10 cellular contexts compared by ENCODE assay signal in the genomic region with DNA sequence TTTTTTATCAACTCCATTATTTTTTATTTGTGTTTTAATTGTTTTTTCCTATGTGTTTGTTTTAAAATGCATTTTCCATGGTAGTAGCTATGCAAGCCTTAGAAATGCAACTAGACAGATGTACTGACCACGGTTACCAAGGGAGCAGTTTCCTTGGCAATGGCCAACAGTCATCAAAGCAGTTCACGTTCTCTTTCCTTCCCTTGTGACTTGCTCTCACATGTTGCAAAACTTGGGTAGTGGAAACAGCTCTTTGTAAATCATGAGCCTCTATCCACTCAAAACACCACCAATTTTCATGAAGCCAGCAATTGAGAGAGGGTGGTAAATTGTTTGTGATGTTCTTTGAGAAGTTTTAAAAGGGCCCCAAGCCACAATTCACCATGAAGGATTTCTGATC.
A peak's percentile ranks its signal among the peaks of the same experiment; 100 is the strongest.
DNase-seq lines count a peak whose midpoint lies in the region; ATAC-seq and TF ChIP-seq lines count a peak whose summit lies in the region.
"Had no signal": no experiment of that assay in that cellular context is flagged by ENCODE, and none has a peak within 500 bp of the region (broad histone marks: within the 10 kb centered on the region; RNA-seq: fewer than 3 reads in every experiment).

No MANE protein-coding gene starts in this region.

- H3K36me3 ChIP-seq in left ventricle myocardium inferior: no peaks in the 10 kb centered on the region

- H3K27me3 ChIP-seq in left ventricle myocardium inferior (ENCODE audit: low read depth): no peaks in the 10 kb centered on the region
- no peaks in the 10 kb centered on the region for H3K27me3 ChIP-seq in right cardiac atrium (ENCODE audit: control insufficient read depth, insufficient read depth)

- no peak for TF ChIP-seq CTCF in left ventricle myocardium inferior (IDR thresholded peaks at IDR 0.05; ENCODE audit: borderline replicate concordance)

- H3K4me1 ChIP-seq in left ventricle myocardium inferior (no peaks in the 10 kb centered on the region), right cardiac atrium (ENCODE audit: control insufficient read depth, insufficient read depth, low read length) (no peaks in the 10 kb centered on the region)

- no peak overlapping the region for H3K27ac ChIP-seq in left ventricle myocardium inferior (replicated peaks)
- H3K27ac ChIP-seq in right cardiac atrium (ENCODE audit: low read length): no peak overlapping the region
- H3K27ac ChIP-seq: VCaP had no signal

- intact Hi-C loops in Right ventricle myocardium inferior (cut with DNase I) (no loop called here), left ventricle myocardium inferior (cut with micrococcal nuclease) (no loop called here), right cardiac atrium (cut with DNase I) (no loop called here)

- H3K4me3 ChIP-seq in left ventricle myocardium inferior: no peak overlapping the region
- no peak overlapping the region for H3K4me3 ChIP-seq in right cardiac atrium (ENCODE audit: low read length)

- ATAC-seq in Right ventricle myocardium inferior: peak; percentile 86
- ATAC-seq in right cardiac atrium: peak; percentile 28 to 41
- ATAC-seq in GM19324 (IDR thresholded peaks at IDR 0.05; ENCODE audit: low FRiP score, unreplicated experiment): no peak

- WGBS in right cardiac atrium: 34% methylated on average over 2 of the region's 2 CpGs

- H3K9me3 ChIP-seq in left ventricle myocardium inferior (replicated peaks) (peaks cover 7% of the 10 kb centered on the region), right cardiac atrium (ENCODE audit: control insufficient read depth, low read length) (no peaks in the 10 kb centered on the region)

- DNase-seq in Right ventricle myocardium inferior (ENCODE audit: missing footprints): no peak
- no peak for DNase-seq in left ventricle myocardium inferior
- DNase-seq in astrocyte of the hippocampus (ENCODE audit: low read depth, low spot score): peak; percentile 82
- peak in 2 of 3 donors; percentile 18 to 24 for DNase-seq in right cardiac atrium
- peak; percentile 40 for DNase-seq in ureter (ENCODE audit: low spot score)
- DNase-seq in COLO668 (lab: John Stamatoyannopoulos, UW; ENCODE audit: unreplicated experiment): no peak
- DNase-seq in SW 1271 (lab: John Stamatoyannopoulos, UW): no peak
- DNase-seq: activated gamma-delta T cell treated with Interleukin-2 at 50 U/mL for 16 hours had no signal

Comparison
In these comparisons a context has a peak if more than half of its experiments do, and no peak if none do; other contexts are left out.
1. DNase-seq: peak in astrocyte of the hippocampus (single experiment), right cardiac atrium (2 of 3) and ureter (single experiment); none in Right ventricle myocardium inferior (single experiment), left ventricle myocardium inferior (single experiment), COLO668 (single experiment) and SW 1271 (0 of 2).